Comparison of ENCODE assay signal across 1 cellular context in the genomic region with DNA sequence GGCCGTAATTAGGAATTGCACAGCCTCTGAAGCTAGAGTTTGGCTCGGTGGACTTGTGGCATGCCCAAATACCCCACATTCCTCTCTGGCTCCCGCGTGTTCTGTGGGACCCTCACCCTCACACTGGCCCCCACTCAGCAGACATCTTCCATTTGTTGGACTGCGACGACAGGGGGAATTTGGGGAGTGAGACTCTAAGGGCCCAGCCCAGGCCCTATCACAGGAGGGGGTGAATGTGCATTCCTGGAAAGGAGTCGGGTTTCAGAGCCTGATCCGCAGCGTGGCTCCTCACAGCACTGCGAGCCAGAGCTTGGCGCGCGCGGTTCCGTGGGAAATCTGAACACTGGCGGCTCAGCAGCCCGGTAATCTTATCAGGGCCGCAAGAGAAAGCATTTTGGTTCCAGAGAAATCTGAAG.
TF ChIP-seq lines count a peak whose summit lies in the region.

No MANE protein-coding gene starts in this region.

TF ChIP-seq in K562, 482 proteins besides CTCF, POLR2A, EP300 and RAD21 (continued from another document and continues in another):
- TF ChIP-seq, protein P1, sequence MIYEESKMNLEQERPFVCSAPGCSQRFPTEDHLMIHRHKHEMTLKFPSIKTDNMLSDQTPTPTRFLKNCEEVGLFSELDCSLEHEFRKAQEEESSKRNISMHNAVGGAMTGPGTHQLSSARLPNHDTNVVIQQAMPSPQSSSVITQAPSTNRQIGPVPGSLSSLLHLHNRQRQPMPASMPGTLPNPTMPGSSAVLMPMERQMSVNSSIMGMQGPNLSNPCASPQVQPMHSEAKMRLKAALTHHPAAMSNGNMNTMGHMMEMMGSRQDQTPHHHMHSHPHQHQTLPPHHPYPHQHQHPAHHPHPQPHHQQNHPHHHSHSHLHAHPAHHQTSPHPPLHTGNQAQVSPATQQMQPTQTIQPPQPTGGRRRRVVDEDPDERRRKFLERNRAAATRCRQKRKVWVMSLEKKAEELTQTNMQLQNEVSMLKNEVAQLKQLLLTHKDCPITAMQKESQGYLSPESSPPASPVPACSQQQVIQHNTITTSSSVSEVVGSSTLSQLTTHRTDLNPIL (CRISPR knock-in tag; IDR thresholded peaks at IDR 0.05) = no peak
- TF ChIP-seq SRSF3 (IDR thresholded peaks at IDR 0.05; ENCODE audit: insufficient read depth, low read length) (no peak), SMC3 (conservative IDR thresholded peaks at IDR 0.05; ENCODE audit: insufficient read depth, low read depth, low read length) (0 out of 2 replicates have a peak, but pooled peaks have one; percentile 20), SNIP1 (IDR thresholded peaks at IDR 0.05; ENCODE audit: low read depth) (no peak), NFE2 (IDR thresholded peaks at IDR 0.05; ENCODE audit: low read depth) (peak; percentile 85), NBN (IDR thresholded peaks at IDR 0.05; ENCODE audit: low read depth) (peak; percentile 70), ERF (CRISPR knock-in tag; IDR thresholded peaks at IDR 0.05) (0 out of 2 replicates have a peak, but pooled peaks have one; percentile 23), RB1 (IDR thresholded peaks at IDR 0.05; ENCODE audit: low read depth) (peak; percentile 64; the same call in 1 of the 2 replicates), HNRNPH1 (optimal IDR thresholded peaks at IDR 0.05; ENCODE audit: low read depth, low read length) (no peak), CBX3 (IDR thresholded peaks at IDR 0.05; ENCODE audit: borderline replicate concordance in 1 of 2, low read length in 2 of 2) (peak in 1 of 2 experiments; percentile 71; a peak in 1 of 3 replicates), SMARCA4 (IDR thresholded peaks at IDR 0.05) (peak; percentile 75; the same call in 1 of the 2 replicates), MIER1 (IDR thresholded peaks at IDR 0.05; ENCODE audit: low read depth) (no peak), HDAC3 (IDR thresholded peaks at IDR 0.05; ENCODE audit: borderline replicate concordance, partially characterized antibody) (no peak), HOXB6 (CRISPR knock-in tag; IDR thresholded peaks at IDR 0.05; ENCODE audit: borderline replicate concordance) (no peak), GATAD2B (IDR thresholded peaks at IDR 0.05; ENCODE audit: borderline replicate concordance) (peak; percentile 29; the same call in 1 of the 2 replicates), TBL1XR1 (IDR thresholded peaks at IDR 0.05; ENCODE audit: low read length in 2 of 2) (peak in 1 of 2 experiments; percentile 59; a peak in 2 of 4 replicates), TEAD1 (CRISPR knock-in tag; IDR thresholded peaks at IDR 0.05) (peak; percentile 60 to 98; a peak in 3 of 4 replicates), ETV6 (IDR thresholded peaks at IDR 0.05; ENCODE audit: borderline replicate concordance in 1 of 2, low read depth in 2 of 2, low read length in 1 of 2) (no peak), ETV6 (CRISPR knock-in tag; IDR thresholded peaks at IDR 0.05; ENCODE audit: borderline replicate concordance) (no peak), ZNF175 (CRISPR knock-in tag; IDR thresholded peaks at IDR 0.05; ENCODE audit: low read depth) (no peak), NCOA4 (IDR thresholded peaks at IDR 0.05; ENCODE audit: partially characterized antibody) (no peak), TBP (optimal IDR thresholded peaks at IDR 0.05; ENCODE audit: low read depth, low read length) (peak; percentile 53), NEUROD1 (IDR thresholded peaks at IDR 0.05; ENCODE audit: borderline replicate concordance, low read depth, low read length, partially characterized antibody) (peak; percentile 34), TAF1 (IDR thresholded peaks at IDR 0.05; ENCODE audit: control insufficient read depth, extremely low read depth, insufficient read depth, low read length, severe bottlenecking) (peak; percentile 19), NFXL1 (CRISPR knock-in tag; IDR thresholded peaks at IDR 0.05) (no peak), MYBL2 (IDR thresholded peaks at IDR 0.05; ENCODE audit: low read depth) (no peak), MYBL2 (CRISPR knock-in tag; IDR thresholded peaks at IDR 0.05; ENCODE audit: borderline replicate concordance) (no peak), GATAD2A (IDR thresholded peaks at IDR 0.05) (no peak; the same call in 1 of the 2 replicates), ZBTB17 (CRISPR knock-in tag; IDR thresholded peaks at IDR 0.05) (no peak), ZNF444 (CRISPR knock-in tag; IDR thresholded peaks at IDR 0.05) (no peak), SNRNP70 (optimal IDR thresholded peaks at IDR 0.05; ENCODE audit: low read depth, low read length) (no peak), KLF6 (CRISPR knock-in tag; IDR thresholded peaks at IDR 0.05; ENCODE audit: borderline replicate concordance) (no peak), ZNF717 (CRISPR knock-in tag; IDR thresholded peaks at IDR 0.05) (no peak), ZNF224 (CRISPR knock-in tag; IDR thresholded peaks at IDR 0.05) (no peak), ILK (tag; IDR thresholded peaks at IDR 0.05; ENCODE audit: borderline replicate concordance, low read depth) (no peak), EWSR1 (IDR thresholded peaks at IDR 0.05; ENCODE audit: borderline replicate concordance, low read depth, partially characterized antibody) (no peak), ZNF165 (CRISPR knock-in tag; IDR thresholded peaks at IDR 0.05; ENCODE audit: borderline replicate concordance) (no peak), NCOA1 (IDR thresholded peaks at IDR 0.05; ENCODE audit: low read depth) (0 out of 2 replicates have a peak, but pooled peaks have one; percentile 53), ZNF551 (CRISPR knock-in tag; IDR thresholded peaks at IDR 0.05) (no peak), HMGN3 (IDR thresholded peaks at IDR 0.05; ENCODE audit: borderline replicate concordance, extremely low read depth, insufficient read length, low read depth, low read length) (peak; percentile 84), MTA2 (IDR thresholded peaks at IDR 0.05; ENCODE audit: low read depth) (no peak), HCFC1 (IDR thresholded peaks at IDR 0.05; ENCODE audit: low read depth, low read length) (no peak), FOXP1 (CRISPR knock-in tag; IDR thresholded peaks at IDR 0.05) (no peak)
- TF ChIP-seq, protein P2, sequence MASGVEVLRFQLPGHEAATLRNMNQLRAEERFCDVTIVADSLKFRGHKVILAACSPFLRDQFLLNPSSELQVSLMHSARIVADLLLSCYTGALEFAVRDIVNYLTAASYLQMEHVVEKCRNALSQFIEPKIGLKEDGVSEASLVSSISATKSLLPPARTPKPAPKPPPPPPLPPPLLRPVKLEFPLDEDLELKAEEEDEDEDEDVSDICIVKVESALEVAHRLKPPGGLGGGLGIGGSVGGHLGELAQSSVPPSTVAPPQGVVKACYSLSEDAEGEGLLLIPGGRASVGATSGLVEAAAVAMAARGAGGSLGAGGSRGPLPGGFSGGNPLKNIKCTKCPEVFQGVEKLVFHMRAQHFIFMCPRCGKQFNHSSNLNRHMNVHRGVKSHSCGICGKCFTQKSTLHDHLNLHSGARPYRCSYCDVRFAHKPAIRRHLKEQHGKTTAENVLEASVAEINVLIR (CRISPR knock-in tag; IDR thresholded peaks at IDR 0.05) = no peak
- TF ChIP-seq, protein P3, sequence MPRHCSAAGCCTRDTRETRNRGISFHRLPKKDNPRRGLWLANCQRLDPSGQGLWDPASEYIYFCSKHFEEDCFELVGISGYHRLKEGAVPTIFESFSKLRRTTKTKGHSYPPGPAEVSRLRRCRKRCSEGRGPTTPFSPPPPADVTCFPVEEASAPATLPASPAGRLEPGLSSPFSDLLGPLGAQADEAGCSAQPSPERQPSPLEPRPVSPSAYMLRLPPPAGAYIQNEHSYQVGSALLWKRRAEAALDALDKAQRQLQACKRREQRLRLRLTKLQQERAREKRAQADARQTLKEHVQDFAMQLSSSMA (CRISPR knock-in tag; IDR thresholded peaks at IDR 0.05) = no peak
- TF ChIP-seq, protein P4, sequence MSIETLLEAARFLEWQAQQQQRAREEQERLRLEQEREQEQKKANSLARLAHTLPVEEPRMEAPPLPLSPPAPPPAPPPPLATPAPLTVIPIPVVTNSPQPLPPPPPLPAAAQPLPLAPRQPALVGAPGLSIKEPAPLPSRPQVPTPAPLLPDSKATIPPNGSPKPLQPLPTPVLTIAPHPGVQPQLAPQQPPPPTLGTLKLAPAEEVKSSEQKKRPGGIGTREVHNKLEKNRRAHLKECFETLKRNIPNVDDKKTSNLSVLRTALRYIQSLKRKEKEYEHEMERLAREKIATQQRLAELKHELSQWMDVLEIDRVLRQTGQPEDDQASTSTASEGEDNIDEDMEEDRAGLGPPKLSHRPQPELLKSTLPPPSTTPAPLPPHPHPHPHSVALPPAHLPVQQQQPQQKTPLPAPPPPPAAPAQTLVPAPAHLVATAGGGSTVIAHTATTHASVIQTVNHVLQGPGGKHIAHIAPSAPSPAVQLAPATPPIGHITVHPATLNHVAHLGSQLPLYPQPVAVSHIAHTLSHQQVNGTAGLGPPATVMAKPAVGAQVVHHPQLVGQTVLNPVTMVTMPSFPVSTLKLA (conservative IDR thresholded peaks at IDR 0.05) = peak; percentile 46 to 59; a peak in 2 of 4 replicates
- TF ChIP-seq, protein P5, sequence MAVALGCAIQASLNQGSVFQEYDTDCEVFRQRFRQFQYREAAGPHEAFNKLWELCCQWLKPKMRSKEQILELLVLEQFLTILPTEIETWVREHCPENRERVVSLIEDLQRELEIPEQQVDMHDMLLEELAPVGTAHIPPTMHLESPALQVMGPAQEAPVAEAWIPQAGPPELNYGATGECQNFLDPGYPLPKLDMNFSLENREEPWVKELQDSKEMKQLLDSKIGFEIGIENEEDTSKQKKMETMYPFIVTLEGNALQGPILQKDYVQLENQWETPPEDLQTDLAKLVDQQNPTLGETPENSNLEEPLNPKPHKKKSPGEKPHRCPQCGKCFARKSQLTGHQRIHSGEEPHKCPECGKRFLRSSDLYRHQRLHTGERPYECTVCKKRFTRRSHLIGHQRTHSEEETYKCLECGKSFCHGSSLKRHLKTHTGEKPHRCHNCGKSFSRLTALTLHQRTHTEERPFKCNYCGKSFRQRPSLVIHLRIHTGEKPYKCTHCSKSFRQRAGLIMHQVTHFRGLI (CRISPR knock-in tag; IDR thresholded peaks at IDR 0.05) = no peak
- TF ChIP-seq, protein P6, sequence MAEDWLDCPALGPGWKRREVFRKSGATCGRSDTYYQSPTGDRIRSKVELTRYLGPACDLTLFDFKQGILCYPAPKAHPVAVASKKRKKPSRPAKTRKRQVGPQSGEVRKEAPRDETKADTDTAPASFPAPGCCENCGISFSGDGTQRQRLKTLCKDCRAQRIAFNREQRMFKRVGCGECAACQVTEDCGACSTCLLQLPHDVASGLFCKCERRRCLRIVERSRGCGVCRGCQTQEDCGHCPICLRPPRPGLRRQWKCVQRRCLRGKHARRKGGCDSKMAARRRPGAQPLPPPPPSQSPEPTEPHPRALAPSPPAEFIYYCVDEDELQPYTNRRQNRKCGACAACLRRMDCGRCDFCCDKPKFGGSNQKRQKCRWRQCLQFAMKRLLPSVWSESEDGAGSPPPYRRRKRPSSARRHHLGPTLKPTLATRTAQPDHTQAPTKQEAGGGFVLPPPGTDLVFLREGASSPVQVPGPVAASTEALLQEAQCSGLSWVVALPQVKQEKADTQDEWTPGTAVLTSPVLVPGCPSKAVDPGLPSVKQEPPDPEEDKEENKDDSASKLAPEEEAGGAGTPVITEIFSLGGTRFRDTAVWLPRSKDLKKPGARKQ (CRISPR knock-in tag; IDR thresholded peaks at IDR 0.05) = no peak
- TF ChIP-seq, protein P7, sequence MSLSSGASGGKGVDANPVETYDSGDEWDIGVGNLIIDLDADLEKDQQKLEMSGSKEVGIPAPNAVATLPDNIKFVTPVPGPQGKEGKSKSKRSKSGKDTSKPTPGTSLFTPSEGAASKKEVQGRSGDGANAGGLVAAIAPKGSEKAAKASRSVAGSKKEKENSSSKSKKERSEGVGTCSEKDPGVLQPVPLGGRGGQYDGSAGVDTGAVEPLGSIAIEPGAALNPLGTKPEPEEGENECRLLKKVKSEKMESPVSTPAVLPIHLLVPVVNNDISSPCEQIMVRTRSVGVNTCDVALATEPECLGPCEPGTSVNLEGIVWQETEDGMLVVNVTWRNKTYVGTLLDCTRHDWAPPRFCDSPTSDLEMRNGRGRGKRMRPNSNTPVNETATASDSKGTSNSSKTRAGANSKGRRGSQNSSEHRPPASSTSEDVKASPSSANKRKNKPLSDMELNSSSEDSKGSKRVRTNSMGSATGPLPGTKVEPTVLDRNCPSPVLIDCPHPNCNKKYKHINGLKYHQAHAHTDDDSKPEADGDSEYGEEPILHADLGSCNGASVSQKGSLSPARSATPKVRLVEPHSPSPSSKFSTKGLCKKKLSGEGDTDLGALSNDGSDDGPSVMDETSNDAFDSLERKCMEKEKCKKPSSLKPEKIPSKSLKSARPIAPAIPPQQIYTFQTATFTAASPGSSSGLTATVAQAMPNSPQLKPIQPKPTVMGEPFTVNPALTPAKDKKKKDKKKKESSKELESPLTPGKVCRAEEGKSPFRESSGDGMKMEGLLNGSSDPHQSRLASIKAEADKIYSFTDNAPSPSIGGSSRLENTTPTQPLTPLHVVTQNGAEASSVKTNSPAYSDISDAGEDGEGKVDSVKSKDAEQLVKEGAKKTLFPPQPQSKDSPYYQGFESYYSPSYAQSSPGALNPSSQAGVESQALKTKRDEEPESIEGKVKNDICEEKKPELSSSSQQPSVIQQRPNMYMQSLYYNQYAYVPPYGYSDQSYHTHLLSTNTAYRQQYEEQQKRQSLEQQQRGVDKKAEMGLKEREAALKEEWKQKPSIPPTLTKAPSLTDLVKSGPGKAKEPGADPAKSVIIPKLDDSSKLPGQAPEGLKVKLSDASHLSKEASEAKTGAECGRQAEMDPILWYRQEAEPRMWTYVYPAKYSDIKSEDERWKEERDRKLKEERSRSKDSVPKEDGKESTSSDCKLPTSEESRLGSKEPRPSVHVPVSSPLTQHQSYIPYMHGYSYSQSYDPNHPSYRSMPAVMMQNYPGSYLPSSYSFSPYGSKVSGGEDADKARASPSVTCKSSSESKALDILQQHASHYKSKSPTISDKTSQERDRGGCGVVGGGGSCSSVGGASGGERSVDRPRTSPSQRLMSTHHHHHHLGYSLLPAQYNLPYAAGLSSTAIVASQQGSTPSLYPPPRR (CRISPR knock-in tag; IDR thresholded peaks at IDR 0.05; ENCODE audit: borderline replicate concordance) = no peak
